ENCODE assay signal across 9 cellular contexts in the genomic region with DNA sequence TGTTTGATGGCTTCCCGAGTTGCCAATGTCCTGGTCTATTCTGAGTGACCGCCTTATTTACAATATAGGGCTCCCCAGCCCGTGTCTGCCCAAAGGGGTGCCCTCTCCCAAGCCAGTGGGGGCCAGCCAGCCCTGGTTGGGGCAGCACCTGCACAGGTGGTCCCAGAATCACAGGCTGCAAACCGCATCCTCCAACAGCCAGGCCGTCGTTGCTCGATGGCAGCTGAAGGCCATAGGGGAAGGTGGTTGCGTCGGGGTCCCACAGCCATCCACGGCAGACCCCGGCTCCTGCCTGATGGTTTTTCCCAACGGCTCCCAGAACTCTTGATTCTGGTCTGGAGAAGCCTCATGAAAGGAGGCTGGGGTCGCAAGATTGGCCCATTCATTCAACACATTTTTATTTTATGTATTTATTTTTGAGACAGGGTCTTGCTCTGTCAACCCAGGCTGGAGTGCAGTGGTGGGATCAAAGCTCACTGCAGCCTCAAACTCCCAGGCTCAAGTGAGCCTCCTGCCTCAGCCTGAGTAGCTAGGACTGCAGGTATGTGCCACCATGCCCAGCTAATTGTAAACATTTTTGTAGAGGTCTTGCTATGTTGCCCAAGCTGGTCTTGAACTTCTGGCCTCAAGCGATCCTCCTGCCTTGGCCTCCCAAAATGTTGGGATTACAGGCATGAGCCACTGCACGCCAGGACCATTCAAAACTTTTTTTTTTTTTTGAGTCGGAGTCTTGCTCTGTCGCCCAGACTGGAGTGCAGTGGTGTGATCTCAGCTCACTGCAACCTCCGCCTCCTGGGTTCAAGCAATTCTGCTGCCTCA.
A peak's percentile ranks its signal among the peaks of the same experiment; 100 is the strongest.
DNase-seq lines count a peak whose midpoint lies in the region; ATAC-seq and TF ChIP-seq lines count a peak whose summit lies in the region.
"Had no signal": no experiment of that assay in that cellular context is flagged by ENCODE, and none has a peak within 500 bp of the region (broad histone marks: within the 10 kb centered on the region; RNA-seq: fewer than 3 reads in every experiment).

No MANE protein-coding gene starts in this region.

- H2AFZ ChIP-seq in mammary epithelial cell (ENCODE audit: low read depth, low read length) (no peak overlapping the region), H9 (ENCODE audit: low read length) (no peak overlapping the region)

- ATAC-seq in body of pancreas, result no peak
- no peak for ATAC-seq in naive B cell (ENCODE audit: low read depth in 2 of 2)
- no peak for ATAC-seq in HG02970 (IDR thresholded peaks at IDR 0.05; ENCODE audit: low FRiP score, unreplicated experiment)

- no peak overlapping the region for H2BK12ac ChIP-seq in H9 (ENCODE audit: insufficient read length, low read depth, low read length)

- H3T11ph ChIP-seq in H9 (ENCODE audit: low read length), result no peak overlapping the region

- no peak overlapping the region for H2AK5ac ChIP-seq in H9 (ENCODE audit: insufficient read length, low read length)

- H3K4ac ChIP-seq in H9 (ENCODE audit: low read depth, low read length), result no peak overlapping the region

- CTCF ChIA-PET in mammary epithelial cell (lab: Charles Lee; ENCODE audit: low non-redundant PET), result no interaction called here

- dilution Hi-C loops in mammary epithelial cell (cut with HindIII; ENCODE audit: low sequenced_read_pairs), result loop anchor here (5.0 kb wide), 3 partner anchors 43 to 183 kb away; no protein-coding TSS in a partner anchor

- no peak overlapping the region for H3K14ac ChIP-seq in H9 (ENCODE audit: insufficient read depth, low read length)

- H3K27ac Mint-ChIP-seq in naive B cell (no peak overlapping the region), H9 (no peak overlapping the region)

- TF ChIP-seq CTCF in breast epithelium (IDR thresholded peaks at IDR 0.05) (no peak), mammary epithelial cell (conservative IDR thresholded peaks at IDR 0.05 in 1 of 2, IDR thresholded peaks at IDR 0.05 in 1 of 2; ENCODE audit: extremely low read depth in 1 of 2, insufficient read depth in 1 of 2, low read depth in 1 of 2, low read length in 2 of 2) (no peak), body of pancreas (IDR thresholded peaks at IDR 0.05) (no peak), H9 (conservative IDR thresholded peaks at IDR 0.05) (no peak)

- H3K4me3 Mint-ChIP-seq in naive B cell (peak overlapping the region in 5 of 8 donors; percentile 47 to 74 (median 60)), H9 (peak overlapping the region in 1 of 2 experiments; percentile 36; a peak in 3 of 5 replicates)

- intact Hi-C loops in breast epithelium (cut with DNase I; ENCODE audit: low total_unique reads), result no loop called here
- intact Hi-C loops in mammary epithelial cell (cut with micrococcal nuclease), result no loop called here
- intact Hi-C loops in body of pancreas (cut with DNase I), result no loop called here

- no peaks in the 10 kb centered on the region for H3K9me3 ChIP-seq in breast epithelium
- H3K9me3 ChIP-seq in mammary epithelial cell (replicated peaks; ENCODE audit: insufficient read depth, low read length), result no peaks in the 10 kb centered on the region
- no peaks in the 10 kb centered on the region for H3K9me3 ChIP-seq in body of pancreas
- no peaks in the 10 kb centered on the region for H3K9me3 ChIP-seq in H9 (ENCODE audit: control insufficient read depth, low read depth, low read length)

- in situ Hi-C loops in mammary epithelial cell (cut with MboI; ENCODE audit: low sequenced_read_pairs in 2 of 2), result no loop called here

- no peak for TF ChIP-seq POLR2A in breast epithelium (IDR thresholded peaks at IDR 0.05)
- TF ChIP-seq POLR2A in body of pancreas (IDR thresholded peaks at IDR 0.05), result no peak

- H4K20me1 ChIP-seq in mammary epithelial cell (ENCODE audit: insufficient read depth, low read length) (no peaks in the 10 kb centered on the region), H9 (ENCODE audit: control insufficient read depth, insufficient read depth, insufficient read length) (no peaks in the 10 kb centered on the region)

- no peak overlapping the region for H2BK20ac ChIP-seq in H9 (ENCODE audit: low read depth, low read length, poor library complexity, severe bottlenecking)

- H3K9me3 Mint-ChIP-seq in naive B cell (no peaks in the 10 kb centered on the region), H9 (no peaks in the 10 kb centered on the region)
- H3K9me3 Mint-ChIP-seq: CD14-positive monocyte had no signal

- H3K79me2 ChIP-seq in mammary epithelial cell (ENCODE audit: insufficient read depth, low read length), result no peaks in the 10 kb centered on the region
- H3K79me2 ChIP-seq in H9 (ENCODE audit: insufficient read depth, low read length), result no peaks in the 10 kb centered on the region

- H4K5ac ChIP-seq in H9 (ENCODE audit: insufficient read length, low read depth, low read length), result no peak overlapping the region

- H3K36me3 ChIP-seq in breast epithelium (no peaks in the 10 kb centered on the region), mammary epithelial cell (ENCODE audit: insufficient read depth, low read length) (no peaks in the 10 kb centered on the region), body of pancreas (replicated peaks in 1 of 2; ENCODE audit: insufficient read depth in 1 of 2, low read depth in 2 of 2) (no peaks in the 10 kb centered on the region)

- H3K4me3 ChIP-seq in breast epithelium (peak overlapping the region; percentile 47 to 66 (median 54)), mammary epithelial cell (replicated peaks in 1 of 3; ENCODE audit: insufficient read depth in 1 of 3, low read depth in 2 of 3, low read length in 3 of 3) (no peak overlapping the region), body of pancreas (no peak overlapping the region)

- peaks cover 0 to 34% (median 21%) of the 10 kb centered on the region in 3 donors for H3K27me3 Mint-ChIP-seq in naive B cell
- H3K27me3 Mint-ChIP-seq in H9 (ENCODE audit: low read depth), result peaks cover 32% of the 10 kb centered on the region

- no peak overlapping the region for H3K56ac ChIP-seq in H9 (ENCODE audit: insufficient read length, low read depth, low read length)

- 100% methylated on average over 11 of the region's 18 CpGs for WGBS in mammary epithelial cell (ENCODE audit: low coverage, missing lambda C conversion rate)
- 53 to 69% methylated on average over 12 to 18 of the region's 18 CpGs for WGBS in body of pancreas, 2 donors
- no CpG with 5 or more reads among the region's 18 CpGs for WGBS in H9 (ENCODE audit: extremely low coverage, insufficient read length, low lambda C conversion rate)

- H3K4me1 Mint-ChIP-seq in naive B cell (peaks cover 3 to 6% (median 4%) of the 10 kb centered on the region in 3 donors), H9 (peaks cover 40 to 44% of the 10 kb centered on the region in 2 experiments)

- H3K23ac ChIP-seq in H9 (ENCODE audit: insufficient read length, low read depth, low read length), result no peak overlapping the region

- no TSS peak for BruUV-seq in mammary epithelial cell (replicated peaks; lab: Mats Ljungman, UMichigan)

- peaks cover 24 to 35% of the 10 kb centered on the region in 2 donors for H3K4me1 ChIP-seq in breast epithelium
- H3K4me1 ChIP-seq in mammary epithelial cell (ENCODE audit: insufficient read depth, low read length), result peaks cover 21% of the 10 kb centered on the region
- peaks cover 78% of the 10 kb centered on the region for H3K4me1 ChIP-seq in body of pancreas
- no peaks in the 10 kb centered on the region for H3K4me1 ChIP-seq in H9 (ENCODE audit: insufficient read depth, low read length)

- no peak overlapping the region for H2BK120ac ChIP-seq in H9 (ENCODE audit: low read depth, low read length, poor library complexity, severe bottlenecking)

- peak overlapping the region; percentile 89 to 94 for H3K27ac ChIP-seq in breast epithelium
- no peak overlapping the region for H3K27ac ChIP-seq in mammary epithelial cell (ENCODE audit: insufficient read depth, low read depth, low read length)
- H3K27ac ChIP-seq in body of pancreas, result peak overlapping the region; percentile 97 to 99 (median 98)
- H3K27ac ChIP-seq in H9 (ENCODE audit: insufficient read length, low read depth, low read length), result no peak overlapping the region

- H4K91ac ChIP-seq in H9 (ENCODE audit: insufficient read length, low read depth, low read length), result no peak overlapping the region

- H3K36me3 Mint-ChIP-seq in naive B cell, result no peaks in the 10 kb centered on the region
- H3K36me3 Mint-ChIP-seq in H9 (ENCODE audit: insufficient read depth in 1 of 3, low read depth in 3 of 3), result no peaks in the 10 kb centered on the region
- H3K36me3 Mint-ChIP-seq: CD14-positive monocyte had no signal

- H3K18ac ChIP-seq in H9 (ENCODE audit: insufficient read length, low read depth, low read length), result no peak overlapping the region

- H3K23me2 ChIP-seq in H9 (ENCODE audit: insufficient read length, low read depth, low read length, poor library complexity, severe bottlenecking), result no peaks in the 10 kb centered on the region

- H3K79me1 ChIP-seq in H9 (ENCODE audit: insufficient read depth, low read depth, low read length, poor library complexity, severe bottlenecking), result no peaks in the 10 kb centered on the region

- H2BK5ac ChIP-seq in H9 (ENCODE audit: insufficient read length, low read length), result no peak overlapping the region

- H3K27me3 ChIP-seq in breast epithelium (no peaks in the 10 kb centered on the region), mammary epithelial cell (ENCODE audit: insufficient read depth, low read length) (no peaks in the 10 kb centered on the region), body of pancreas (no peaks in the 10 kb centered on the region), H9 (ENCODE audit: insufficient read depth, low read length) (no peaks in the 10 kb centered on the region; the same call in 1 of the 2 replicates)

- H3K4me2 ChIP-seq in mammary epithelial cell (ENCODE audit: insufficient read depth, low read depth, low read length) (no peak overlapping the region), H9 (ENCODE audit: insufficient read depth, insufficient read length, low read length) (no peak overlapping the region)

- H3K9ac ChIP-seq in mammary epithelial cell (ENCODE audit: insufficient read depth, low read length), result no peak overlapping the region
- no peak overlapping the region for H3K9ac ChIP-seq in H9 (ENCODE audit: extremely low read depth, insufficient read length, low read length)

- peak in 1 of 2 donors; percentile 16 for DNase-seq in breast epithelium (ENCODE audit: low spot score in 2 of 2)
- DNase-seq in mammary epithelial cell, result no peak
- DNase-seq in body of pancreas, result peak in 1 of 4 donors; percentile 8
- DNase-seq in naive B cell, result no peak
- peak; percentile 45 for DNase-seq in ureter (ENCODE audit: low spot score)
- DNase-seq in inferior parietal cortex (ENCODE audit: extremely low spot score), result no peak
- DNase-seq in H9, result no peak

- no peak overlapping the region for H4K8ac ChIP-seq in H9 (replicated peaks; ENCODE audit: insufficient read length, low read depth, low read length)

- H2BK15ac ChIP-seq in H9 (ENCODE audit: low read depth, low read length), result no peak overlapping the region

Comparison
In these comparisons a context has a peak if more than half of its experiments do, and no peak if none do; other contexts are left out.
1. H3K27ac ChIP-seq: peak in breast epithelium (2 of 2) and body of pancreas (4 of 4); none in mammary epithelial cell (single experiment) and H9 (single experiment).
2. H3K4me3 ChIP-seq: peak in breast epithelium (3 of 3); none in mammary epithelial cell (0 of 3) and body of pancreas (0 of 2).